17 cellular contexts compared by ENCODE assay signal in genomic region chrX:108148524-108148923, GRCh38. TPM values are rescaled to one million over a fixed set of nuclear protein-coding genes. Genes with fewer than 3 reads are reported as not detected.
DNase-seq lines count a peak whose midpoint lies in the region; ATAC-seq and TF ChIP-seq lines count a peak whose summit lies in the region.
"Had no signal": no experiment of that assay in that cellular context is flagged by ENCODE, and none has a peak within 500 bp of the region (broad histone marks: within the 10 kb centered on the region; RNA-seq: fewer than 3 reads in every experiment).

No MANE protein-coding gene starts in this region.

- DNase-seq in Jurkat, Clone E6-1 (ENCODE audit: low read depth, low spot score), result peak; percentile 9
- DNase-seq in coronary artery (ENCODE audit: low spot score) (no peak), upper lobe of right lung (no peak), NCI-H82 (lab: John Stamatoyannopoulos, UW) (no peak)
- no peak for DNase-seq in activated T-helper 2 cell treated with anti-CD3 and anti-CD28 coated beads, Interferon-gamma antibody, Interleukin-2, Interleukin-4, amounts not matched to agents 10 μg/mL and 5 μg/mL and 100 μg/mL, durations not matched to agents 14 hours and 24 hours and 36 hours (ENCODE audit: low spot score)
- DNase-seq: NCI-H187 treated with DMSO at 0.1 percent for 48 hours; ovary; PC-9; stimulated activated CD4-positive, alpha-beta T cell treated with anti-CD3 and anti-CD28 coated beads, Interleukin-1b, Interleukin-23, amount 100 ng/mL, for 48 hours; T-helper 17 cell had no signal

- no peaks in the 10 kb centered on the region for H3K9me3 Mint-ChIP-seq in activated T-helper 2 cell treated with anti-CD3 and anti-CD28 coated beads, Interferon-gamma antibody, Interleukin-2, Interleukin-4, amounts not matched to agents 10 μg/mL and 5 μg/mL and 100 μg/mL, durations not matched to agents 14 hours and 24 hours and 36 hours
- H3K9me3 Mint-ChIP-seq: memory B cell had no signal

- H3K9me3 ChIP-seq in upper lobe of right lung, result no peaks in the 10 kb centered on the region
- H3K9me3 ChIP-seq: breast epithelium, ovary had no signal

- no peaks in the 10 kb centered on the region for H3K36me3 ChIP-seq in upper lobe of right lung
- H3K36me3 ChIP-seq: breast epithelium, ovary had no signal

- no peak overlapping the region for H3K4me3 ChIP-seq in Jurkat, Clone E6-1 (ENCODE audit: low read length)
- no peak overlapping the region for H3K4me3 ChIP-seq in coronary artery
- H3K4me3 ChIP-seq in upper lobe of right lung, result no peak overlapping the region
- H3K4me3 ChIP-seq: breast epithelium, ovary, PC-9 had no signal

- TF ChIP-seq CTCF in coronary artery (IDR thresholded peaks at IDR 0.05) (no peak), upper lobe of right lung (IDR thresholded peaks at IDR 0.05) (no peak)

- ATAC-seq in GM18511 (IDR thresholded peaks at IDR 0.05; ENCODE audit: unreplicated experiment), result peak; percentile 69
- peak; percentile 63 for ATAC-seq in GM19463 (IDR thresholded peaks at IDR 0.05; ENCODE audit: unreplicated experiment)
- ATAC-seq in HG02885 (IDR thresholded peaks at IDR 0.05; ENCODE audit: poor library complexity, unreplicated experiment), result peak; percentile 87
- ATAC-seq in upper lobe of right lung, result no peak
- ATAC-seq: T-helper 17 cell had no signal

- H3K27ac ChIP-seq in coronary artery (no peak overlapping the region), upper lobe of right lung (no peak overlapping the region)
- H3K27ac ChIP-seq: breast epithelium, epithelial cell of prostate, ovary, PC-9 had no signal

- H3K4me1 ChIP-seq in upper lobe of right lung, result no peaks in the 10 kb centered on the region
- H3K4me1 ChIP-seq: breast epithelium had no signal

- H3K4me3 Mint-ChIP-seq in activated T-helper 2 cell treated with anti-CD3 and anti-CD28 coated beads, Interferon-gamma antibody, Interleukin-2, Interleukin-4, amounts not matched to agents 10 μg/mL and 5 μg/mL and 100 μg/mL, durations not matched to agents 14 hours and 24 hours and 36 hours (ENCODE audit: low read depth), result no peak overlapping the region
- H3K4me3 Mint-ChIP-seq: B cell, memory B cell, T-helper 17 cell had no signal

- H3K27me3 ChIP-seq in upper lobe of right lung, result no peaks in the 10 kb centered on the region
- H3K27me3 ChIP-seq: ovary had no signal

- peaks cover 10% of the 10 kb centered on the region for H3K4me1 Mint-ChIP-seq in activated T-helper 2 cell treated with anti-CD3 and anti-CD28 coated beads, Interferon-gamma antibody, Interleukin-2, Interleukin-4, amounts not matched to agents 10 μg/mL and 5 μg/mL and 100 μg/mL, durations not matched to agents 14 hours and 24 hours and 36 hours (ENCODE audit: low read depth)
- H3K4me1 Mint-ChIP-seq: B cell, memory B cell, T-helper 17 cell had no signal

- H3K27me3 Mint-ChIP-seq in activated T-helper 2 cell treated with anti-CD3 and anti-CD28 coated beads, Interferon-gamma antibody, Interleukin-2, Interleukin-4, amounts not matched to agents 10 μg/mL and 5 μg/mL and 100 μg/mL, durations not matched to agents 14 hours and 24 hours and 36 hours (ENCODE audit: low read depth), result no peaks in the 10 kb centered on the region
- H3K27me3 Mint-ChIP-seq: B cell, memory B cell, T-helper 17 cell had no signal

- no peak overlapping the region for H3K27ac Mint-ChIP-seq in activated T-helper 2 cell treated with anti-CD3 and anti-CD28 coated beads, Interferon-gamma antibody, Interleukin-2, Interleukin-4, amounts not matched to agents 10 μg/mL and 5 μg/mL and 100 μg/mL, durations not matched to agents 14 hours and 24 hours and 36 hours
- H3K27ac Mint-ChIP-seq: B cell, memory B cell, T-helper 17 cell had no signal

- intact Hi-C loops in upper lobe of right lung (cut with DNase I), result no loop called here
- intact Hi-C loops in activated T-helper 2 cell treated with anti-CD3 and anti-CD28 coated beads, Interferon-gamma antibody, Interleukin-2, Interleukin-4, amounts not matched to agents 10 μg/mL and 5 μg/mL and 100 μg/mL, durations not matched to agents 14 hours and 24 hours and 36 hours (cut with micrococcal nuclease), result no loop called here

- peaks cover 27% of the 10 kb centered on the region for H3K36me3 Mint-ChIP-seq in activated T-helper 2 cell treated with anti-CD3 and anti-CD28 coated beads, Interferon-gamma antibody, Interleukin-2, Interleukin-4, amounts not matched to agents 10 μg/mL and 5 μg/mL and 100 μg/mL, durations not matched to agents 14 hours and 24 hours and 36 hours (ENCODE audit: low read depth)

RNA-seq across cellular contexts. Expression of gene ATG4A, which starts 56.9 kb away (rescaled TPM):
- 23.4 TPM for polyA plus RNA-seq in Jurkat, Clone E6-1 (2012; ENCODE audit: insufficient read depth, insufficient read length)
- 16.9 TPM for total RNA-seq in upper lobe of right lung
- total RNA-seq in activated T-helper 2 cell treated with anti-CD3 and anti-CD28 coated beads, Interferon-gamma antibody, Interleukin-2, Interleukin-4, amounts not matched to agents 10 μg/mL and 5 μg/mL and 100 μg/mL, durations not matched to agents 14 hours and 24 hours and 36 hours, result 8.0 and 9.4 TPM in 2 replicates

RNA-seq across cellular contexts. Expression of gene PSMD10, which starts 57.2 kb away (rescaled TPM):
- 117 TPM for polyA plus RNA-seq in Jurkat, Clone E6-1 (2012; ENCODE audit: insufficient read depth, insufficient read length)
- 34.7 TPM for total RNA-seq in upper lobe of right lung
- total RNA-seq in activated T-helper 2 cell treated with anti-CD3 and anti-CD28 coated beads, Interferon-gamma antibody, Interleukin-2, Interleukin-4, amounts not matched to agents 10 μg/mL and 5 μg/mL and 100 μg/mL, durations not matched to agents 14 hours and 24 hours and 36 hours, result 43.6 and 48.3 TPM in 2 replicates
